11 cellular contexts compared by ENCODE assay signal in the genomic region with DNA sequence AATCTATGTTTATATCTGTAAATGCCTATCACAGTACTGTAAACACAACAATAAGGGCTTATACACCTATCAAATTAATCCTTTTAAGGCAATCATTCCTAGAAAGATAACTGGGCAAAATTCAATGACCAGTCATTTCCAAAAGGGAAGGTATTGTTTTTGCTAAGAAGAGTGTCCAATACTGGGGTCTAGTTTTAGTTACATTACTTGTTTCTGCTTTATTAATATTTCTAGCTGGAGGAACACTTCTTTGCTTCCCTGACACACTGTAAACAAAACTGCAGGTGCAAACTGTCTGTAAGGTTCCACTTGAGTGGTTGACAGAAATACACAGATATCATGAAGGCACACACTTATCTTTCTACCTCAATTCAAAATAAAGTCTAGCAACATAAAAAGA.
DNase-seq lines count a peak whose midpoint lies in the region; ATAC-seq lines count a peak whose summit lies in the region.
"Had no signal": no experiment of that assay in that cellular context is flagged by ENCODE, and none has a peak within 500 bp of the region (broad histone marks: within the 10 kb centered on the region; RNA-seq: fewer than 3 reads in every experiment).

No MANE protein-coding gene starts in this region.

- ATAC-seq in GM21737 (IDR thresholded peaks at IDR 0.05; ENCODE audit: unreplicated experiment): peak; percentile 79
- peak; percentile 64 for ATAC-seq in HG03521 (IDR thresholded peaks at IDR 0.05; ENCODE audit: unreplicated experiment)
- no peak for ATAC-seq in left colon
- ATAC-seq: activated CD4-positive, alpha-beta T cell treated with anti-CD3 and anti-CD28 coated beads for 36 hours; PC-3; sciatic nerve had no signal

- no peak overlapping the region for H3K4me3 Mint-ChIP-seq in activated CD4-positive, alpha-beta T cell treated with anti-CD3 and anti-CD28 coated beads, Interleukin-2, amount 10 ng/mL, durations not matched to agents 24 days and 14 days
- H3K4me3 Mint-ChIP-seq in activated T-helper 2 cell treated with anti-CD3 and anti-CD28 coated beads, Interferon-gamma antibody, Interleukin-2, Interleukin-4, amounts not matched to agents 10 μg/mL and 5 μg/mL and 100 μg/mL, durations not matched to agents 14 hours and 24 hours and 36 hours (ENCODE audit: low read depth): no peak overlapping the region
- H3K4me3 Mint-ChIP-seq: activated CD4-positive, alpha-beta T cell treated with anti-CD3 and anti-CD28 coated beads for 36 hours had no signal

- no peaks in the 10 kb centered on the region for H3K9me3 ChIP-seq in Karpas-422 (ENCODE audit: low read length)

- no peaks in the 10 kb centered on the region for H4K20me1 ChIP-seq in Karpas-422 (ENCODE audit: insufficient read depth, low read depth, low read length)

- H3K79me2 ChIP-seq in Karpas-422 (ENCODE audit: low read length): peaks cover 22% of the 10 kb centered on the region; the same call in 1 of the 2 replicates

- no peaks in the 10 kb centered on the region for H3K36me3 ChIP-seq in Karpas-422 (ENCODE audit: insufficient read depth, low read length)

- H3K9me3 Mint-ChIP-seq in activated CD4-positive, alpha-beta T cell treated with anti-CD3 and anti-CD28 coated beads, Interleukin-2, amount 10 ng/mL, durations not matched to agents 24 days and 14 days: peaks cover 16% of the 10 kb centered on the region
- peaks cover 11% of the 10 kb centered on the region for H3K9me3 Mint-ChIP-seq in activated T-helper 2 cell treated with anti-CD3 and anti-CD28 coated beads, Interferon-gamma antibody, Interleukin-2, Interleukin-4, amounts not matched to agents 10 μg/mL and 5 μg/mL and 100 μg/mL, durations not matched to agents 14 hours and 24 hours and 36 hours

- peaks cover 69% of the 10 kb centered on the region for H3K36me3 Mint-ChIP-seq in activated CD4-positive, alpha-beta T cell treated with anti-CD3 and anti-CD28 coated beads, Interleukin-2, amount 10 ng/mL, durations not matched to agents 24 days and 14 days (ENCODE audit: low read depth)
- peaks cover 80% of the 10 kb centered on the region for H3K36me3 Mint-ChIP-seq in activated T-helper 2 cell treated with anti-CD3 and anti-CD28 coated beads, Interferon-gamma antibody, Interleukin-2, Interleukin-4, amounts not matched to agents 10 μg/mL and 5 μg/mL and 100 μg/mL, durations not matched to agents 14 hours and 24 hours and 36 hours (ENCODE audit: low read depth)

- DNase-seq in activated CD4-positive, alpha-beta T cell treated with anti-CD3 and anti-CD28 coated beads, Interleukin-2, amount 10 ng/mL, durations not matched to agents 24 days and 14 days: no peak
- DNase-seq in activated CD4-positive, alpha-beta T cell treated with anti-CD3 and anti-CD28 coated beads, Interleukin-2, amount 50 U/mL, for 4 hours: no peak
- DNase-seq in activated T-helper 2 cell treated with anti-CD3 and anti-CD28 coated beads, Interferon-gamma antibody, Interleukin-2, Interleukin-4, amounts not matched to agents 10 μg/mL and 5 μg/mL and 100 μg/mL, durations not matched to agents 14 hours and 24 hours and 36 hours (ENCODE audit: low spot score): no peak
- DNase-seq in cerebellum (ENCODE audit: low spot score) (no peak), left colon (no peak), Karpas-422 (no peak)
- DNase-seq: activated CD4-positive, alpha-beta T cell treated with anti-CD3 and anti-CD28 coated beads for 36 hours; PC-3 had no signal

- no peak overlapping the region for H3K27ac ChIP-seq in Karpas-422 (ENCODE audit: low read length)

- no peaks in the 10 kb centered on the region for H3K4me1 ChIP-seq in Karpas-422 (ENCODE audit: low read length)

- no peak overlapping the region for H3K4me3 ChIP-seq in Karpas-422 (ENCODE audit: low read length)

- H3K9ac ChIP-seq in Karpas-422 (ENCODE audit: low read length): no peak overlapping the region

- no peak overlapping the region for H2AFZ ChIP-seq in Karpas-422 (ENCODE audit: low read length)

- peaks cover 53% of the 10 kb centered on the region for H3K4me1 Mint-ChIP-seq in activated CD4-positive, alpha-beta T cell treated with anti-CD3 and anti-CD28 coated beads, Interleukin-2, amount 10 ng/mL, durations not matched to agents 24 days and 14 days
- peaks cover 58% of the 10 kb centered on the region for H3K4me1 Mint-ChIP-seq in activated T-helper 2 cell treated with anti-CD3 and anti-CD28 coated beads, Interferon-gamma antibody, Interleukin-2, Interleukin-4, amounts not matched to agents 10 μg/mL and 5 μg/mL and 100 μg/mL, durations not matched to agents 14 hours and 24 hours and 36 hours (ENCODE audit: low read depth)

- H3K9me2 ChIP-seq in Karpas-422 (replicated peaks; ENCODE audit: insufficient read depth, low read length): no peaks in the 10 kb centered on the region

- no peaks in the 10 kb centered on the region for H3K27me3 Mint-ChIP-seq in activated CD4-positive, alpha-beta T cell treated with anti-CD3 and anti-CD28 coated beads, Interleukin-2, amount 10 ng/mL, durations not matched to agents 24 days and 14 days
- H3K27me3 Mint-ChIP-seq in activated T-helper 2 cell treated with anti-CD3 and anti-CD28 coated beads, Interferon-gamma antibody, Interleukin-2, Interleukin-4, amounts not matched to agents 10 μg/mL and 5 μg/mL and 100 μg/mL, durations not matched to agents 14 hours and 24 hours and 36 hours (ENCODE audit: low read depth): no peaks in the 10 kb centered on the region
- H3K27me3 Mint-ChIP-seq: activated CD4-positive, alpha-beta T cell treated with anti-CD3 and anti-CD28 coated beads for 36 hours had no signal

- H3K4me2 ChIP-seq in Karpas-422 (ENCODE audit: low read depth, low read length, poor library complexity, severe bottlenecking): no peak overlapping the region

- peak overlapping the region; percentile 0 for H3K27ac Mint-ChIP-seq in activated CD4-positive, alpha-beta T cell treated with anti-CD3 and anti-CD28 coated beads, Interleukin-2, amount 10 ng/mL, durations not matched to agents 24 days and 14 days
- peak overlapping the region; percentile 67 for H3K27ac Mint-ChIP-seq in activated T-helper 2 cell treated with anti-CD3 and anti-CD28 coated beads, Interferon-gamma antibody, Interleukin-2, Interleukin-4, amounts not matched to agents 10 μg/mL and 5 μg/mL and 100 μg/mL, durations not matched to agents 14 hours and 24 hours and 36 hours
- H3K27ac Mint-ChIP-seq: activated CD4-positive, alpha-beta T cell treated with anti-CD3 and anti-CD28 coated beads for 36 hours had no signal

- H3K27me3 ChIP-seq in Karpas-422 (ENCODE audit: low read length): no peaks in the 10 kb centered on the region

- intact Hi-C loops in activated CD4-positive, alpha-beta T cell treated with anti-CD3 and anti-CD28 coated beads, Interleukin-2, amount 10 ng/mL, durations not matched to agents 24 days and 14 days (cut with micrococcal nuclease): no loop called here
- intact Hi-C loops in activated T-helper 2 cell treated with anti-CD3 and anti-CD28 coated beads, Interferon-gamma antibody, Interleukin-2, Interleukin-4, amounts not matched to agents 10 μg/mL and 5 μg/mL and 100 μg/mL, durations not matched to agents 14 hours and 24 hours and 36 hours (cut with micrococcal nuclease): no loop called here
- intact Hi-C loops in left colon (cut with DNase I, micrococcal nuclease): no loop called here
